8 cellular contexts compared by ENCODE assay signal in the genomic region with DNA sequence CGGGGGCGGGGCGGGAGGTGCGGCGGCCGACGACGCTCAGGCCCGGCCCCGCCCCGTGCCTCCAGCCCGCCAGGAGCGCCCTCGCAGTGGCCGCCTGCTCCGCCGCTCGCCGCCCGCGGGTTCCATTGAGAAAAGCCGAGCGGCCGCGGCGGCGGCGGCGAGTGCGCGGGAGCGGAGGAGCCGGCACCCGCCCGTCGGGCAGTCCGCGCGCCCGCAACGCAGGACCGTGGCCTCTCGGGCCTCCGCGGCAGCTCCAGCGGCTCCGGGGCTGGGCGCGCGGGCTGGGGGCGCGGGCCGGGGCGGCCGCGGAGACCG.
DNase-seq lines count a peak whose midpoint lies in the region; TF ChIP-seq lines count a peak whose summit lies in the region.

A gene (plus strand): TSS at position 64 of the 315 bp plus-strand sequence. CDS start 359 bp downstream, outside the sequence.

- DNase-seq in NCI-H2029 (lab: John Stamatoyannopoulos, UW) (peak; percentile 77), NCI-H2029 treated with DMSO at 0.1 percent for 48 hours (lab: John Stamatoyannopoulos, UW) (no peak), WERI-Rb-1 (no peak), substantia nigra (lab: John Stamatoyannopoulos, UW) (no peak), amygdala (lab: John Stamatoyannopoulos, UW) (no peak)
- DNase-seq in stimulated activated CD4-positive, alpha-beta T cell treated with anti-CD3 and anti-CD28 coated beads, Interleukin-2, amount 100 ng/mL, for 48 hours, result no peak
- DNase-seq in stimulated activated CD8-positive, alpha-beta memory T cell treated with anti-CD3 and anti-CD28 coated beads, Interleukin-4, amount 100 ng/mL, for 48 hours, result no peak

- peak within 1 kb of the TSS; percentile 50 for H3K4me3 ChIP-seq in WERI-Rb-1 (ENCODE audit: low read depth, low read length)
- H3K4me3 ChIP-seq in iPS-15b (ENCODE audit: low read depth, low read length), result peak within 1 kb of the TSS; percentile 46

- H3K27ac ChIP-seq in WERI-Rb-1 (peak within 1 kb of the TSS; percentile 64), substantia nigra (ENCODE audit: low read depth, low read length, poor library complexity, severe bottlenecking) (peak within 1 kb of the TSS; percentile 67)

- no peak within 1 kb of the TSS for H3K9ac ChIP-seq in iPS-15b (ENCODE audit: low read depth, low read length)

- H3K27me3 ChIP-seq in WERI-Rb-1 (ENCODE audit: insufficient read depth, low read depth, severe bottlenecking), result no peaks in the 10 kb centered on the region
- H3K27me3 ChIP-seq in iPS-15b (ENCODE audit: control insufficient read depth, insufficient read depth, low read length), result peaks cover 41% of the 10 kb centered on the region

- H3K9me3 ChIP-seq in WERI-Rb-1 (ENCODE audit: severe bottlenecking), result no peaks in the 10 kb centered on the region
- no peaks in the 10 kb centered on the region for H3K9me3 ChIP-seq in iPS-15b (ENCODE audit: control insufficient read depth, insufficient read depth, low read length)

- no peak for TF ChIP-seq CTCF in WERI-Rb-1 (IDR thresholded peaks at IDR 0.05; ENCODE audit: low read depth, low read length)

- H3K36me3 ChIP-seq in WERI-Rb-1 (no peaks in the 10 kb centered on the region), iPS-15b (ENCODE audit: control insufficient read depth, insufficient read depth, low read length) (no peaks in the 10 kb centered on the region)

- peaks cover 2% of the 10 kb centered on the region for H3K4me1 ChIP-seq in iPS-15b (ENCODE audit: control insufficient read depth, insufficient read depth, low read length)
